Comparison of ENCODE assay signal across 6 cellular contexts in genomic region chr18:52781113-52781512, GRCh38.
"Had no signal": no experiment of that assay in that cellular context is flagged by ENCODE, and none has a peak within 500 bp of the region (broad histone marks: within the 10 kb centered on the region; RNA-seq: fewer than 3 reads in every experiment).

No MANE protein-coding gene starts in this region.

- H3K27ac ChIP-seq: HL-60 had no signal

- H2AFZ ChIP-seq: GM23338 had no signal

- ATAC-seq: GM23338, HepG2 had no signal

- H3K4me3 ChIP-seq: GM23338 had no signal

- DNase-seq: H9, HCEC 1CT, KBM-7 had no signal

- H3K4me2 ChIP-seq: GM23338 had no signal
